In the genomic region with DNA sequence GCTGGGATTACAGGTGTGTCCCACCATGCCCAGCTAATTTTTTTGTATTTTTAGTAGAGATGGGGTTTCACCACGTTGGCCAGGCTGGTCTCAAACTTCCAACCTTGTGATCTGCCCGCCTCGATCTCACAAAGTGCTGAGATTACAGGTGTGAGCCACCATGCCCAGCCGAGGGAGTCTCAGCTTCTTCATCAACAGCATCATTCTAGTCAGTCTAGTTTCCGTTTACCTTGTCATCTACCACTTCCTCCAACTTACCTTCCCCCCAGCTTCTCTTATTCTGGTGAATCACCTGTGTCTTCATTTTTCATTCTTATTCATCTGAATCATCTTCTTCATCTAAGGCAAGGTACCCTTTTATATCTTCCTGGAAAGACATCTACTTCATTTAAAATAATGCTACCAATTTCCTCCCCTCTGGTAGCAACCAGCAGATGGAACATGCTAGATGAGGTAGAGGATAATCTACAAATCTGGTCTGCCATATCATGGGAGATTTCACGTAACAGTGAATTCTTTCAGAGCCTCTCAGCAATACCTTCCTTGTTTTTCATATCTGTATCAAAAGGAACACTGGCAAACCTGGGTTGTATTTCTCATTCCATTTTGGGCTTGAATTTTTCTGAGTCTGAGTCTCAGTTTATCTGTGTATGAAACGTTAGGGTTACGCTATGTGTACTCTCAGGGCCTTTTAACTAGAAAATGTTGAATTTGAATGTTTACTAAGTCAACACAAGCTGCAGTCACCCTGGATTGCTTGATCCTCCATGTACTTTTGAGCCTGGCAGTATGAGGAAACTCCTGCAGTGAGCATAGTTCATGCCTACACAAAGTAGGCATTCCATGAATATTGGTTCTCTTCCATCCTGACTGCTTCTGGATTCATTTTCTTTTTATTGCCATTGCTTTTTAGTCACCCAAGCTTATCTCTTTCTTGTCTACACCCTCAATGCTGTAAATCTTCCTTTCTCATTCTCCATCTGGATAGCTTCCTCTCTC, we compare ENCODE assay signal across 10 cellular contexts. TPM values are rescaled to one million over a fixed set of nuclear protein-coding genes. Genes with fewer than 3 reads are reported as not detected.
A peak's percentile ranks its signal among the peaks of the same experiment; 100 is the strongest.
DNase-seq lines count a peak whose midpoint lies in the region; ATAC-seq and TF ChIP-seq lines count a peak whose summit lies in the region.
"Had no signal": no experiment of that assay in that cellular context is flagged by ENCODE, and none has a peak within 500 bp of the region (broad histone marks: within the 10 kb centered on the region; RNA-seq: fewer than 3 reads in every experiment).

No MANE protein-coding gene starts in this region.

- peak; percentile 42 for DNase-seq in RWPE1 (ENCODE audit: low spot score)
- peak; percentile 36 for DNase-seq in activated T-cell treated with anti-CD3 and anti-CD28 coated beads for 48 hours (ENCODE audit: low read depth)
- DNase-seq in stimulated activated CD4-positive, alpha-beta T cell treated with anti-CD3 and anti-CD28 coated beads, TNF-alpha, amount 100 ng/mL, for 48 hours (ENCODE audit: low read depth in 3 of 3): peak in 2 of 3 donors; percentile 38 to 64
- DNase-seq in NCI-H446 treated with DMSO at 0.1 percent for 48 hours (lab: John Stamatoyannopoulos, UW): no peak
- no peak for DNase-seq in medulla oblongata (ENCODE audit: extremely low spot score)
- DNase-seq: WERI-Rb-1 had no signal

- H3K9me3 ChIP-seq in gastroesophageal sphincter: no peaks in the 10 kb centered on the region

- TF ChIP-seq POLR2A in gastroesophageal sphincter (IDR thresholded peaks at IDR 0.05): no peak

- no peak for TF ChIP-seq CTCF in RWPE1 (conservative IDR thresholded peaks at IDR 0.05; ENCODE audit: low read depth)
- no peak for TF ChIP-seq CTCF in gastroesophageal sphincter (IDR thresholded peaks at IDR 0.05)

- WGBS in gastroesophageal sphincter (ENCODE audit: low coverage in 1 of 2), 2 donors: 64 to 81% methylated on average over 3 to 8 of the region's 8 CpGs

- H3K27me3 ChIP-seq in gastroesophageal sphincter: no peaks in the 10 kb centered on the region

- ATAC-seq in gastroesophageal sphincter: no peak
- ATAC-seq in GM21447 (IDR thresholded peaks at IDR 0.05; ENCODE audit: unreplicated experiment): no peak
- ATAC-seq in GM21717 (IDR thresholded peaks at IDR 0.05; ENCODE audit: unreplicated experiment): no peak

- CTCF ChIA-PET in RWPE1 (lab: Yijun Ruan, JAX): interaction anchor here (0.6 to 0.7 kb wide), 3 partner anchors 179 to 451 kb away, joined by 3 to 7 read pairs (median 5); no protein-coding TSS in a partner anchor

- POLR2A ChIA-PET in RWPE1 (lab: Yijun Ruan, JAX; ENCODE audit: low non-redundant PET): interaction anchor here (0.7 kb wide), 1 partner anchor 387 kb away, joined by 6 read pairs; no protein-coding TSS in a partner anchor

- H3K4me1 ChIP-seq in gastroesophageal sphincter: peaks cover 7 to 97% (median 23%) of the 10 kb centered on the region in 3 donors

- H3K36me3 ChIP-seq in gastroesophageal sphincter: peaks cover 0 to 4% of the 10 kb centered on the region in 2 donors
- H3K36me3 ChIP-seq: WERI-Rb-1 had no signal

- no peak for TF ChIP-seq EP300 in gastroesophageal sphincter (IDR thresholded peaks at IDR 0.05)

- H3K4me3 ChIP-seq in gastroesophageal sphincter: no peak overlapping the region

- no peak overlapping the region for H3K27ac ChIP-seq in RWPE1
- peak overlapping the region; percentile 68 to 97 (median 82) for H3K27ac ChIP-seq in gastroesophageal sphincter
- H3K27ac ChIP-seq: HL-60, WERI-Rb-1 had no signal

RNA-seq across cellular contexts. Expression of gene LPP, which starts 16.8 kb away (rescaled TPM):
- total RNA-seq in gastroesophageal sphincter: 1,000 to 10,000 TPM; 1,243 to 2,297 (median 2,164) TPM

Comparison
In these comparisons a context has a peak if more than half of its experiments do, and no peak if none do; other contexts are left out.
1. DNase-seq: peak in RWPE1 (single experiment), activated T-cell treated with anti-CD3 and anti-CD28 coated beads for 48 hours (single experiment) and stimulated activated CD4-positive, alpha-beta T cell treated with anti-CD3 and anti-CD28 coated beads, TNF-alpha, amount 100 ng/mL, for 48 hours (2 of 3); none in NCI-H446 treated with DMSO at 0.1 percent for 48 hours (single experiment) and medulla oblongata (single experiment).